9 cellular contexts compared by ENCODE assay signal in the genomic region with DNA sequence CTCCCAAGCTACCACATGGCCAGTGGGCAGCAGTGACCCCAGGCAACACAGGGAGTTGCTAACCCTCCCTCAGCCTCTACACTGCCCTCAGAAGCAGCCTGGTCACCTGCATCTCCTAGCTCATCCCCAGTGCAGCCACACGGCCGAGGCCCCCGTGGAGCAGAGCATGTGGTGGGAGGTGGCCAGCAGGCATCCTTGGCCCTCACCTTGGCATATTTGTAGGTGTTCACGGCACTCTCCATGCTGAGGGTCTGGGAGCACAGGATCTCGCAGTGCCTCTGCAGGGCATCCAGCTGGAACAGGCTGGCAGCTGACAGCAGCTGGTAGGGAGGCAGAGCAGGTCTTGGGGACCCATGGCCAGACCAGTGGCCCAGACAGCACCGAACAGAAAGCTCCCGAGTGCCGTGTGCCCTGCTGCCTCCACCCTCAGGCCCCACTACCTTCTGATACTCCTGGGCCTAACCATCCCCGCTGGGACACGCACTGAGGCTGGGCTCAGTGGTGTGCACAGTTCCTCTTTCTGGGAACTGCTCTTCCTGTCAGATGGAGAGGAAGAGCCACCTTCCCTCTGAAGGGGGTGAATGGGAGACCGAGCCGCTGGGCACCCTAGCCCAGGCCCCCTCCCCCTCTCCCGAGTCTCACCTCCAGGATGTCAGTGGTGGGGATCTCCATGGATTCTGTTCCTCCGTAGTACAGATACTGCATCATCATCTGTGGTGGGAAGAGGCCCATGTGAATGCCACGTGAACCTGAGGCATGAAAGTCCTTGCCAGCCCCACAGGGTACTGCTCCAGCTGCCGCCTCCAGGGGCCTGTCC. TPM values are rescaled to one million over a fixed set of nuclear protein-coding genes. Genes with fewer than 3 reads are reported as not detected.
DNase-seq lines count a peak whose midpoint lies in the region; ATAC-seq and TF ChIP-seq lines count a peak whose summit lies in the region.
"Had no signal": no experiment of that assay in that cellular context is flagged by ENCODE, and none has a peak within 500 bp of the region (broad histone marks: within the 10 kb centered on the region; RNA-seq: fewer than 3 reads in every experiment).

No MANE protein-coding gene starts in this region.

- DNase-seq in GM13976 (ENCODE audit: low spot score) (peak; percentile 64), KBM-7 (peak; percentile 86), lower lobe of right lung (peak; percentile 49), COLO829 (ENCODE audit: low spot score) (no peak), RKO (ENCODE audit: low spot score) (no peak), mucosa of gallbladder (ENCODE audit: low spot score) (no peak), NCI-H2196 treated with DMSO at 0.1 percent for 48 hours (lab: John Stamatoyannopoulos, UW; ENCODE audit: unreplicated experiment) (no peak)
- DNase-seq: activated CD4-positive, alpha-beta T cell treated with anti-CD3 and anti-CD28 coated beads for 48 hours had no signal

- peaks cover 15% of the 10 kb centered on the region for H3K36me3 ChIP-seq in lower lobe of right lung

- no peaks in the 10 kb centered on the region for H3K9me3 ChIP-seq in lower lobe of right lung

- H3K27ac ChIP-seq in lower lobe of right lung, result no peak overlapping the region

- intact Hi-C loops in lower lobe of right lung (cut with DNase I), result no loop called here

- H3K4me1 ChIP-seq in lower lobe of right lung, result peaks cover 17% of the 10 kb centered on the region

- no peak overlapping the region for H3K4me3 ChIP-seq in lower lobe of right lung

- in situ Hi-C loops in GM13976 (cut with MboI; ENCODE audit: low sequenced_read_pairs, unreplicated experiment), result loop anchor here (10.0 to 25.0 kb wide), 2 partner anchors 149 to 333 kb away; no protein-coding TSS in a partner anchor
- in situ Hi-C loops in KBM-7 (cut with MboI; ENCODE audit: low pct_unique_long_range_greater_than_20kb, low sequenced_read_pairs), result loop anchor here (10.0 to 25.0 kb wide), 4 partner anchors 208 to 733 kb away; partner anchors contain the start of gene ABTB2

- TF ChIP-seq CTCF in GM13976 (IDR thresholded peaks at IDR 0.05; ENCODE audit: borderline replicate concordance, control extremely low read depth, extremely low read depth, insufficient read depth, missing control alignments) (no peak), lower lobe of right lung (IDR thresholded peaks at IDR 0.05) (no peak)

- no peaks in the 10 kb centered on the region for H3K27me3 ChIP-seq in lower lobe of right lung (ENCODE audit: low read depth)

- ATAC-seq in GM21576 (IDR thresholded peaks at IDR 0.05; ENCODE audit: unreplicated experiment) (peak; percentile 58), lower lobe of right lung (peak in 1 of 2 donors; percentile 41)

RNA-seq across cellular contexts. Expression of gene NAT10, which starts 48.8 kb away (rescaled TPM):
- total RNA-seq in lower lobe of right lung (37.3 TPM), mucosa of gallbladder (31.6 TPM)

Comparison
In these comparisons a context has a peak if more than half of its experiments do, and no peak if none do; other contexts are left out.
1. DNase-seq: peak in GM13976 (single experiment), KBM-7 (single experiment) and lower lobe of right lung (single experiment); none in COLO829 (single experiment), RKO (single experiment), mucosa of gallbladder (single experiment) and NCI-H2196 treated with DMSO at 0.1 percent for 48 hours (single experiment).